Comparison of ENCODE assay signal across 12 cellular contexts in genomic region chr9:18474778-18475177, GRCh38. TPM values are rescaled to one million over a fixed set of nuclear protein-coding genes. Genes with fewer than 3 reads are reported as not detected.
A peak's percentile ranks its signal among the peaks of the same experiment; 100 is the strongest.
DNase-seq lines count a peak whose midpoint lies in the region; ATAC-seq, FAIRE-seq and TF ChIP-seq lines count a peak whose summit lies in the region.
"Had no signal": no experiment of that assay in that cellular context is flagged by ENCODE, and none has a peak within 500 bp of the region (broad histone marks: within the 10 kb centered on the region; RNA-seq: fewer than 3 reads in every experiment).

No MANE protein-coding gene starts in this region.

- no peak overlapping the region for H4K8ac ChIP-seq in H1 (ENCODE audit: extremely low read depth, insufficient read depth, low read length)

- peak overlapping the region; percentile 69 for H3K27ac Mint-ChIP-seq in mesothelial cell of epicardium
- H3K27ac Mint-ChIP-seq: activated CD4-positive, alpha-beta T cell treated with anti-CD3 and anti-CD28 coated beads, Interleukin-2, amount 10 ng/mL, durations not matched to agents 7 days and 5 days; naive thymus-derived CD8-positive, alpha-beta T cell had no signal

- TF ChIP-seq POLR2A in H1 (IDR thresholded peaks at IDR 0.05; ENCODE audit: control extremely low read depth in 1 of 2, low read depth in 2 of 2, low read length in 2 of 2), result no peak
- TF ChIP-seq POLR2A in GM12891 (IDR thresholded peaks at IDR 0.05; ENCODE audit: low read depth, low read length), result no peak

- FAIRE-seq in H1 (lab: Jason Lieb, UNC) (no peak), GM12891 (lab: Jason Lieb, UNC) (no peak)
- FAIRE-seq: G401.6 had no signal

- H2BK12ac ChIP-seq in H1 (ENCODE audit: low read depth, low read length), result no peak overlapping the region

- no peak for TF ChIP-seq RAD21 in H1 (IDR thresholded peaks at IDR 0.05 in 1 of 2, conservative IDR thresholded peaks at IDR 0.05 in 1 of 2; ENCODE audit: low read depth in 2 of 2, low read length in 2 of 2)

- TF ChIP-seq CTCF in H1 (IDR thresholded peaks at IDR 0.05; ENCODE audit: control extremely low read depth in 1 of 3, insufficient read depth in 1 of 3, low read depth in 1 of 3, low read length in 3 of 3) (no peak), mesothelial cell of epicardium (IDR thresholded peaks at IDR 0.05; ENCODE audit: unreplicated experiment) (no peak)

- no peak overlapping the region for H3K14ac ChIP-seq in H1 (ENCODE audit: insufficient read length)

- no peak overlapping the region for H2BK20ac ChIP-seq in H1 (ENCODE audit: low read length)

- 91% methylated on average over 4 of the region's 4 CpGs; no CpG with 5 or more reads in 1 of the 2 experiments for WGBS in H1 (ENCODE audit: extremely low coverage in 1 of 2, insufficient coverage in 1 of 2, insufficient read length in 1 of 2, insufficient replicate concordance in 2 of 2, low coverage in 1 of 2, low lambda C conversion rate in 2 of 2, missing lambda C conversion rate in 1 of 2), 2 experiments

- CTCF ChIA-PET in H1 (lab: Charles Lee; ENCODE audit: partially characterized antibody), result interaction anchor here (1.9 kb wide), 1 partner anchor 32 kb away, joined by 8 read pairs; no protein-coding TSS in a partner anchor

- no peak overlapping the region for H3K23ac ChIP-seq in H1 (ENCODE audit: insufficient read length)

- no peak overlapping the region for H3K4me3 ChIP-seq in H1 (ENCODE audit: extremely low read depth in 1 of 4, insufficient read depth in 2 of 4, low read depth in 3 of 4, low read length in 4 of 4)

- no peaks in the 10 kb centered on the region for H4K20me1 ChIP-seq in H1 (replicated peaks in 1 of 2; ENCODE audit: control insufficient read depth in 1 of 2, insufficient read depth in 2 of 2, low read length in 2 of 2)

- no peaks in the 10 kb centered on the region for H3K36me3 ChIP-seq in H1 (ENCODE audit: control insufficient read depth in 2 of 4, insufficient read depth in 4 of 4, low read length in 3 of 4)

- H2BK120ac ChIP-seq in H1 (replicated peaks; ENCODE audit: low read depth, low read length), result no peak overlapping the region

- H2BK15ac ChIP-seq in H1 (ENCODE audit: low read length), result no peak overlapping the region

- H2BK5ac ChIP-seq in H1 (ENCODE audit: low read depth, low read length), result no peak overlapping the region

- peaks cover 55% of the 10 kb centered on the region for H3K4me1 Mint-ChIP-seq in mesothelial cell of epicardium
- H3K4me1 Mint-ChIP-seq: activated CD4-positive, alpha-beta T cell treated with anti-CD3 and anti-CD28 coated beads, Interleukin-2, amount 10 ng/mL, durations not matched to agents 7 days and 5 days had no signal

- no peak overlapping the region for H2AFZ ChIP-seq in H1 (ENCODE audit: low read length)

- ATAC-seq in left cardiac atrium (peak; percentile 46 to 72), Right ventricle myocardium superior (ENCODE audit: poor library complexity) (no peak), left colon (no peak)
- ATAC-seq: naive thymus-derived CD8-positive, alpha-beta T cell had no signal

- no peaks in the 10 kb centered on the region for H3K79me1 ChIP-seq in H1 (ENCODE audit: low read depth, low read length)

- no peak for DNase-seq in left cardiac atrium
- DNase-seq in Right ventricle myocardium superior, result no peak
- no peak for DNase-seq in H1 (ENCODE audit: low read depth in 1 of 2, low spot score in 2 of 2)
- no peak for DNase-seq in mesothelial cell of epicardium (ENCODE audit: low spot score in 2 of 2, unreplicated experiment in 2 of 2)
- no peak for DNase-seq in GM12891 (ENCODE audit: insufficient read length, low spot score)
- no peak for DNase-seq in NCI-H128 (lab: John Stamatoyannopoulos, UW; ENCODE audit: unreplicated experiment)
- no peak for DNase-seq in left colon
- no peak for DNase-seq in effector CD4-positive, alpha-beta T cell
- DNase-seq: activated CD4-positive, alpha-beta T cell treated with anti-CD3 and anti-CD28 coated beads, Interleukin-2, amount 10 ng/mL, durations not matched to agents 7 days and 5 days; naive thymus-derived CD8-positive, alpha-beta T cell had no signal

- intact Hi-C loops in left cardiac atrium (cut with DNase I) (no loop called here), Right ventricle myocardium superior (cut with DNase I) (no loop called here), left colon (cut with DNase I, micrococcal nuclease) (no loop called here)

- H2AK5ac ChIP-seq in H1 (ENCODE audit: low read depth, low read length), result no peak overlapping the region

- no peak overlapping the region for H3K4ac ChIP-seq in H1 (replicated peaks; ENCODE audit: insufficient read length, low read depth, low read length)

- peaks cover 5 to 11% (median 7%) of the 10 kb centered on the region in 4 experiments; a peak in 6 of 7 replicates for H3K4me1 ChIP-seq in H1 (replicated peaks in 1 of 4; ENCODE audit: control insufficient read depth in 3 of 4, insufficient read depth in 4 of 4, low read length in 3 of 4)

- no peaks in the 10 kb centered on the region for H3K79me2 ChIP-seq in H1 (ENCODE audit: control insufficient read depth in 1 of 2, insufficient read depth in 2 of 2, low read length in 2 of 2)

- H3K4me3 Mint-ChIP-seq in mesothelial cell of epicardium, result peak overlapping the region; percentile 70
- H3K4me3 Mint-ChIP-seq: activated CD4-positive, alpha-beta T cell treated with anti-CD3 and anti-CD28 coated beads, Interleukin-2, amount 10 ng/mL, durations not matched to agents 7 days and 5 days; naive thymus-derived CD8-positive, alpha-beta T cell had no signal

- H3K9ac ChIP-seq in H1 (replicated peaks in 1 of 4; ENCODE audit: extremely low read depth in 1 of 4, low read depth in 3 of 4, low read length in 3 of 4), result no peak overlapping the region

- no peaks in the 10 kb centered on the region for H3K27me3 ChIP-seq in H1 (replicated peaks in 1 of 4; ENCODE audit: control insufficient read depth in 3 of 4, extremely low read depth in 1 of 4, insufficient read depth in 3 of 4, low read length in 3 of 4)

- peaks cover 6% of the 10 kb centered on the region for H3K9me3 Mint-ChIP-seq in mesothelial cell of epicardium
- H3K9me3 Mint-ChIP-seq: activated CD4-positive, alpha-beta T cell treated with anti-CD3 and anti-CD28 coated beads, Interleukin-2, amount 10 ng/mL, durations not matched to agents 7 days and 5 days had no signal

- H3K27ac ChIP-seq in H1 (ENCODE audit: low read depth, low read length), result no peak overlapping the region
- H3K27ac ChIP-seq: dorsolateral prefrontal cortex had no signal

- H4K5ac ChIP-seq in H1 (ENCODE audit: insufficient read length, low read depth, low read length), result no peak overlapping the region

- no peak for TF ChIP-seq EP300 in H1 (IDR thresholded peaks at IDR 0.05; ENCODE audit: borderline replicate concordance in 1 of 2, low read depth in 2 of 2, low read length in 2 of 2)

- POLR2A ChIA-PET in H1 (lab: Charles Lee; ENCODE audit: partially characterized antibody), result no interaction called here

- H3K36me3 Mint-ChIP-seq in mesothelial cell of epicardium, result no peaks in the 10 kb centered on the region
- H3K36me3 Mint-ChIP-seq: naive thymus-derived CD8-positive, alpha-beta T cell had no signal

- H4K91ac ChIP-seq in H1 (replicated peaks; ENCODE audit: insufficient read length, low read length), result no peak overlapping the region

- peak overlapping the region; percentile 78; a peak in 2 of 4 replicates for H3K4me2 ChIP-seq in H1 (ENCODE audit: insufficient read depth in 1 of 2, low read depth in 2 of 2, low read length in 2 of 2)

- no peak overlapping the region for H3K56ac ChIP-seq in H1 (replicated peaks; ENCODE audit: insufficient read length, low read depth, low read length)

- H3K27me3 Mint-ChIP-seq in mesothelial cell of epicardium (ENCODE audit: low read depth), result no peaks in the 10 kb centered on the region

- peaks cover 5% of the 10 kb centered on the region; the same call in 1 of the 2 replicates for H3K23me2 ChIP-seq in H1 (ENCODE audit: low read depth, low read length)

- H3K9me3 ChIP-seq in H1 (ENCODE audit: insufficient read depth in 2 of 2, low read depth in 1 of 2, low read length in 1 of 2), result no peaks in the 10 kb centered on the region

- no peak overlapping the region for H3K18ac ChIP-seq in H1 (ENCODE audit: extremely low read depth, low read length)

TF ChIP-seq in H1, 55 proteins besides CTCF, POLR2A, EP300 and RAD21:
- TF ChIP-seq PHF8 (conservative IDR thresholded peaks at IDR 0.05; ENCODE audit: low read depth, low read length), result no peak
- TF ChIP-seq RFX5 (IDR thresholded peaks at IDR 0.05; ENCODE audit: borderline replicate concordance, low read depth, low read length), result no peak
- no peak for TF ChIP-seq SUZ12 (IDR thresholded peaks at IDR 0.05; ENCODE audit: low read length)

TF ChIP-seq in GM12891, 5 proteins besides CTCF, POLR2A, EP300 and RAD21:
- TF ChIP-seq TAF1 (IDR thresholded peaks at IDR 0.05; ENCODE audit: low read depth, low read length) (no peak), PAX5 (IDR thresholded peaks at IDR 0.05; ENCODE audit: insufficient read depth, low read length, severe bottlenecking) (no peak), SPI1 (IDR thresholded peaks at IDR 0.05; ENCODE audit: low read depth, low read length) (no peak), POU2F2 (IDR thresholded peaks at IDR 0.05; ENCODE audit: low read depth, low read length) (no peak), POLR2AphosphoS5 (IDR thresholded peaks at IDR 0.05; ENCODE audit: low read depth, low read length) (no peak)

RNA-seq across cellular contexts. Expression of gene ADAMTSL1, which starts 0.8 kb away (rescaled TPM):
- total RNA-seq in left cardiac atrium (1 to 10 TPM; 2.5 to 3.8 TPM), Right ventricle myocardium superior (0.56 TPM), mesothelial cell of epicardium (44.1 to 48.0 TPM (median 45.2 TPM) in 3 replicates), left colon (10 to 100 TPM; 13.5 to 18.9 TPM)
- 0.84 and 0.90 TPM in 2 replicates for total RNA-seq in H1 (2021; fragmentation: NEBNext Ultra II Directional; extraction: Animal tissue kit (Norgen Biotek cat#: 25700))
- 1.1 TPM in 2 replicates for polyA plus RNA-seq in H1 (2011; rRNA removed)
- 1.2 TPM for polyA plus RNA-seq in H1 (2011; cell fraction: cytosol; rRNA removed)
- 1.9 TPM for polyA plus RNA-seq in H1 (2011; cell fraction: nucleus; rRNA removed)
- 0.79 to 2.1 TPM (median 1.2 TPM) in 4 replicates for polyA plus RNA-seq in H1 (2012, experiment 1 of 2)
- polyA plus RNA-seq in H1 (2012, experiment 2 of 2), result 0.72 TPM
- polyA plus RNA-seq in H1 (2013, experiment 1 of 2), result 1.8 TPM
- 1.8 TPM for polyA plus RNA-seq in H1 (2013, experiment 2 of 2)
- polyA minus RNA-seq in H1 (2011; rRNA and poly(A)+ RNA removed), result 4.4 and 7.4 TPM in 2 replicates
- 0.73 TPM for polyA minus RNA-seq in H1 (2011; cell fraction: cytosol; rRNA and poly(A)+ RNA removed)
- polyA minus RNA-seq in H1 (2011; cell fraction: nucleus; rRNA and poly(A)+ RNA removed), result 8.4 TPM
- 0.03 TPM for polyA plus RNA-seq in GM12891 (2012; ENCODE audit: low read depth, missing spikeins)
- total RNA-seq: activated CD4-positive, alpha-beta T cell treated with anti-CD3 and anti-CD28 coated beads, Interleukin-2, amount 10 ng/mL, durations not matched to agents 7 days and 5 days; naive thymus-derived CD8-positive, alpha-beta T cell had no signal
- polyA plus RNA-seq: naive thymus-derived CD8-positive, alpha-beta T cell had no signal

Comparison
In these comparisons a context has a peak if more than half of its experiments do, and no peak if none do; other contexts are left out.
1. ATAC-seq: peak in left cardiac atrium (2 of 2); none in Right ventricle myocardium superior (single experiment) and left colon (single experiment).